22 cellular contexts compared by ENCODE assay signal in the genomic region with DNA sequence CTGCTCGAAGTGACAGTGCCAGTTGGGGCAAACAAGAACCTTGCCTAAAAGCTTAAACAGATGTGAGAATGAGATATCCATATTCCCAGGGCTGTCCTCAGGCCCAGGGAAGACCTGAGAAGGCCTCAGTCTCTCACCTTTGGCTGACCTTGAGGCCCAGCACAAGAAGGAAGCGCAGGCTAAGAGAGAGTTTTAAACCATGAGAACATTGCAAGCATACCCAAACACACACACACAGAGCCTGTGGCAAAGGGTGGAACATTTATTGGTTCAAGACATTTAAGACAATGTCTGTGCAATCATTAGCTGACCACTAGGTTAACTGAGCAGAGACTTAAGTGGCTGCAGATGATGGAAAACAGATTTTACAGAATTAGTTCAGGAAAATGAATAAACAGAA.
"Had no signal": no experiment of that assay in that cellular context is flagged by ENCODE, and none has a peak within 500 bp of the region (broad histone marks: within the 10 kb centered on the region; RNA-seq: fewer than 3 reads in every experiment).

No MANE protein-coding gene starts in this region.

- H3K27ac ChIP-seq: ascending aorta, dorsolateral prefrontal cortex, left lung, neutrophil, skin epidermis, thyroid gland had no signal

- H3K36me3 ChIP-seq: ascending aorta, left lung, neutrophil, thyroid gland had no signal

- H3K27me3 Mint-ChIP-seq: activated T-helper 17 cell treated with anti-CD3 and anti-CD28 coated beads, Interleukin-2, amount 50 U/mL, for 72 hours; memory B cell; naive thymus-derived CD4-positive, alpha-beta T cell; stimulated activated naive B cell treated with anti-CD40 and anti-IgM and Interleukin-4, amounts not matched to agents 10 μg/mL and 1 μg/mL and 100 μg/mL, for 72 hours had no signal

- H3K27ac Mint-ChIP-seq: activated T-helper 17 cell treated with anti-CD3 and anti-CD28 coated beads, Interleukin-2, amount 50 U/mL, for 72 hours; endodermal cell; memory B cell; naive thymus-derived CD4-positive, alpha-beta T cell; stimulated activated naive B cell treated with anti-CD40 and anti-IgM and Interleukin-4, amounts not matched to agents 10 μg/mL and 1 μg/mL and 100 μg/mL, for 72 hours had no signal

- DNase-seq: activated CD4-positive, CD25-positive, alpha-beta regulatory T cell treated with anti-CD3 and anti-CD28 coated beads, Interleukin-2, amount 50 U/mL, for 72 hours; activated naive CD4-positive, alpha-beta T cell treated with Interleukin-2 at 50 U/mL for 16 hours; activated T-cell treated with anti-CD3 and anti-CD28 coated beads for 4 hours; dorsolateral prefrontal cortex; endodermal cell; erythroblast; foreskin melanocyte; islet precursor cell; left lung; mucosa of descending colon; naive thymus-derived CD4-positive, alpha-beta T cell; stimulated activated CD4-positive, alpha-beta T cell treated with anti-CD3 and anti-CD28 coated beads, Interleukin-15, amount 100 ng/mL, for 24 hours; stimulated activated CD4-positive, alpha-beta T cell treated with anti-CD3 and anti-CD28 coated beads, Interleukin-4, amount 100 ng/mL, for 1 hour; stimulated activated naive B cell treated with anti-CD40 and anti-IgM and Interleukin-4, amounts not matched to agents 10 μg/mL and 1 μg/mL and 100 μg/mL, for 72 hours; T-helper 1 cell; T1000; thyroid gland had no signal

- H3K4me3 ChIP-seq: ascending aorta, dorsolateral prefrontal cortex, left lung, mucosa of descending colon, skin epidermis, thyroid gland had no signal

- H3K4me1 ChIP-seq: ascending aorta, left lung, thyroid gland had no signal

- H3K4me3 Mint-ChIP-seq: activated T-helper 17 cell treated with anti-CD3 and anti-CD28 coated beads, Interleukin-2, amount 50 U/mL, for 72 hours; endodermal cell; memory B cell; stimulated activated naive B cell treated with anti-CD40 and anti-IgM and Interleukin-4, amounts not matched to agents 10 μg/mL and 1 μg/mL and 100 μg/mL, for 72 hours had no signal

- ATAC-seq: activated T-helper 17 cell treated with anti-CD3 and anti-CD28 coated beads, Interleukin-2, amount 50 U/mL, for 72 hours; left lung; mucosa of descending colon; naive thymus-derived CD4-positive, alpha-beta T cell; stimulated activated naive B cell treated with anti-CD40 and anti-IgM and Interleukin-4, amounts not matched to agents 10 μg/mL and 1 μg/mL and 100 μg/mL, for 72 hours had no signal

- H3K27me3 ChIP-seq: ascending aorta, dorsolateral prefrontal cortex, left lung, neutrophil, thyroid gland had no signal

- H3K9me3 Mint-ChIP-seq: endodermal cell, memory B cell had no signal

- H3K4me1 Mint-ChIP-seq: activated T-helper 17 cell treated with anti-CD3 and anti-CD28 coated beads, Interleukin-2, amount 50 U/mL, for 72 hours; endodermal cell; memory B cell; naive thymus-derived CD4-positive, alpha-beta T cell; stimulated activated naive B cell treated with anti-CD40 and anti-IgM and Interleukin-4, amounts not matched to agents 10 μg/mL and 1 μg/mL and 100 μg/mL, for 72 hours had no signal

- H3K9me3 ChIP-seq: mucosa of descending colon, neutrophil, thyroid gland had no signal
